In genomic region chr1:109112652-109113285, GRCh38 we compare ENCODE assay signal across 8 cellular contexts. TPM values are rescaled to one million over a fixed set of nuclear protein-coding genes. Genes with fewer than 3 reads are reported as not detected.
DNase-seq lines count a peak whose midpoint lies in the region; ATAC-seq and TF ChIP-seq lines count a peak whose summit lies in the region.

No MANE protein-coding gene starts in this region.

- intact Hi-C loops in Caco-2 (cut with micrococcal nuclease; ENCODE audit: unreplicated experiment): loop anchor here (1.0 to 2.0 kb wide), 4 partner anchors 23 to 81 kb away; no protein-coding TSS in a partner anchor

- no peak overlapping the region for H3K27ac ChIP-seq in Karpas-422 (ENCODE audit: low read length)

- no peaks in the 10 kb centered on the region for H3K27me3 Mint-ChIP-seq in Caco-2 (ENCODE audit: insufficient read depth, unreplicated experiment)
- no peaks in the 10 kb centered on the region for H3K27me3 Mint-ChIP-seq in activated T-helper 17 cell treated with anti-CD3 and anti-CD28 coated beads, Interleukin-2, amount 50 U/mL, for 72 hours
- peaks cover 71% of the 10 kb centered on the region for H3K27me3 Mint-ChIP-seq in nephron (ENCODE audit: low read depth)
- peaks cover 20 to 33% of the 10 kb centered on the region in 2 donors for H3K27me3 Mint-ChIP-seq in stimulated activated naive B cell treated with anti-CD40 and anti-IgM and Interleukin-4, amounts not matched to agents 10 μg/mL and 1 μg/mL and 100 μg/mL, for 72 hours

- POLR2A ChIA-PET in Caco-2 (lab: Charles Lee): no interaction called here

- H3K9me3 Mint-ChIP-seq in Caco-2 (ENCODE audit: unreplicated experiment): no peaks in the 10 kb centered on the region
- no peaks in the 10 kb centered on the region for H3K9me3 Mint-ChIP-seq in activated T-helper 17 cell treated with anti-CD3 and anti-CD28 coated beads, Interleukin-2, amount 50 U/mL, for 72 hours
- no peaks in the 10 kb centered on the region for H3K9me3 Mint-ChIP-seq in nephron
- no peaks in the 10 kb centered on the region for H3K9me3 Mint-ChIP-seq in stimulated activated naive B cell treated with anti-CD40 and anti-IgM and Interleukin-4, amounts not matched to agents 10 μg/mL and 1 μg/mL and 100 μg/mL, for 72 hours

- H3K4me1 ChIP-seq in Caco-2 (no peaks in the 10 kb centered on the region; the same call in 1 of the 2 replicates), Karpas-422 (ENCODE audit: low read length) (peaks cover 20% of the 10 kb centered on the region)

- H2AFZ ChIP-seq in Karpas-422 (ENCODE audit: low read length): no peak overlapping the region

- peak overlapping the region; percentile 16 for H3K27ac Mint-ChIP-seq in Caco-2 (ENCODE audit: unreplicated experiment)
- H3K27ac Mint-ChIP-seq in activated T-helper 17 cell treated with anti-CD3 and anti-CD28 coated beads, Interleukin-2, amount 50 U/mL, for 72 hours: peak overlapping the region; percentile 72
- H3K27ac Mint-ChIP-seq in nephron: no peak overlapping the region
- H3K27ac Mint-ChIP-seq in stimulated activated naive B cell treated with anti-CD40 and anti-IgM and Interleukin-4, amounts not matched to agents 10 μg/mL and 1 μg/mL and 100 μg/mL, for 72 hours: peak overlapping the region; percentile 92

- peak overlapping the region; percentile 39 for H3K4me3 Mint-ChIP-seq in Caco-2 (ENCODE audit: unreplicated experiment)
- H3K4me3 Mint-ChIP-seq in activated T-helper 17 cell treated with anti-CD3 and anti-CD28 coated beads, Interleukin-2, amount 50 U/mL, for 72 hours: peak overlapping the region; percentile 83
- H3K4me3 Mint-ChIP-seq in nephron: peak overlapping the region; percentile 79 to 80 (median 80)
- peak overlapping the region; percentile 83 for H3K4me3 Mint-ChIP-seq in stimulated activated naive B cell treated with anti-CD40 and anti-IgM and Interleukin-4, amounts not matched to agents 10 μg/mL and 1 μg/mL and 100 μg/mL, for 72 hours

- H3K27me3 ChIP-seq in Caco-2 (replicated peaks; ENCODE audit: control insufficient read depth, insufficient read depth, low read length) (no peaks in the 10 kb centered on the region), Karpas-422 (ENCODE audit: low read length) (no peaks in the 10 kb centered on the region)

- BruUV-seq in Caco-2 (replicated peaks; lab: Mats Ljungman, UMichigan): no TSS peak

- H3K4me3 ChIP-seq in Caco-2 (ENCODE audit: low read depth, low read length): no peak overlapping the region
- H3K4me3 ChIP-seq in Karpas-422 (ENCODE audit: low read length): peak overlapping the region; percentile 26; the same call in 1 of the 2 replicates
- peak overlapping the region; percentile 26 for H3K4me3 ChIP-seq in fibroblast of pulmonary artery (replicated peaks; ENCODE audit: low read depth, low read length)

- H3K36me3 ChIP-seq in Caco-2 (ENCODE audit: control insufficient read depth, insufficient read depth, low read length): no peaks in the 10 kb centered on the region
- H3K36me3 ChIP-seq in Karpas-422 (ENCODE audit: insufficient read depth, low read length): no peaks in the 10 kb centered on the region

- CTCF ChIA-PET in Caco-2 (lab: Charles Lee): interaction anchor here (0.7 to 2.4 kb wide), 5 partner anchors 13 to 83 kb away, joined by 3 to 10 read pairs (median 6); no protein-coding TSS in a partner anchor

- H3K4me2 ChIP-seq in Karpas-422 (ENCODE audit: low read depth, low read length, poor library complexity, severe bottlenecking): peak overlapping the region; percentile 62

- DNase-seq in Caco-2 (peak; percentile 81 to 88), Karpas-422 (peak; percentile 93), RPMI7951 (ENCODE audit: low read depth) (peak; percentile 84), fibroblast of pulmonary artery (ENCODE audit: low read depth) (peak; percentile 92)
- peak; percentile 71 for DNase-seq in stimulated activated naive B cell treated with anti-CD40 and anti-IgM and Interleukin-4, amounts not matched to agents 10 μg/mL and 1 μg/mL and 100 μg/mL, for 72 hours

- TF ChIP-seq CTCF in Caco-2 (IDR thresholded peaks at IDR 0.05; ENCODE audit: insufficient read depth in 1 of 2, low read depth in 1 of 2, low read length in 1 of 2, severe bottlenecking in 1 of 2, unreplicated experiment in 1 of 2) (peak; percentile 61 to 76), fibroblast of pulmonary artery (IDR thresholded peaks at IDR 0.05; ENCODE audit: low read length, missing control alignments) (peak; percentile 98), nephron (IDR thresholded peaks at IDR 0.05; ENCODE audit: unreplicated experiment in 3 of 3) (peak; percentile 92 to 98 (median 97))

- H3K9me3 ChIP-seq in Caco-2: no peaks in the 10 kb centered on the region
- no peaks in the 10 kb centered on the region for H3K9me3 ChIP-seq in Karpas-422 (ENCODE audit: low read length)

- H4K20me1 ChIP-seq in Karpas-422 (ENCODE audit: insufficient read depth, low read depth, low read length): 0 out of 2 replicates have a peak, but pooled peaks cover 3% of the 10 kb centered on the region

- H3K36me3 Mint-ChIP-seq in Caco-2 (ENCODE audit: insufficient read depth, unreplicated experiment) (peaks cover 9% of the 10 kb centered on the region), nephron (ENCODE audit: low read depth) (no peaks in the 10 kb centered on the region)
- H3K36me3 Mint-ChIP-seq in activated T-helper 17 cell treated with anti-CD3 and anti-CD28 coated beads, Interleukin-2, amount 50 U/mL, for 72 hours (ENCODE audit: low read depth): peaks cover 14% of the 10 kb centered on the region
- H3K36me3 Mint-ChIP-seq in stimulated activated naive B cell treated with anti-CD40 and anti-IgM and Interleukin-4, amounts not matched to agents 10 μg/mL and 1 μg/mL and 100 μg/mL, for 72 hours: no peaks in the 10 kb centered on the region

- no peaks in the 10 kb centered on the region for H3K9me2 ChIP-seq in Karpas-422 (replicated peaks; ENCODE audit: insufficient read depth, low read length)

- H3K4me1 Mint-ChIP-seq in Caco-2 (ENCODE audit: low read depth, unreplicated experiment): no peaks in the 10 kb centered on the region
- H3K4me1 Mint-ChIP-seq in activated T-helper 17 cell treated with anti-CD3 and anti-CD28 coated beads, Interleukin-2, amount 50 U/mL, for 72 hours: peaks cover 24% of the 10 kb centered on the region
- H3K4me1 Mint-ChIP-seq in nephron: peaks cover 11% of the 10 kb centered on the region
- peaks cover 26 to 32% of the 10 kb centered on the region in 2 donors for H3K4me1 Mint-ChIP-seq in stimulated activated naive B cell treated with anti-CD40 and anti-IgM and Interleukin-4, amounts not matched to agents 10 μg/mL and 1 μg/mL and 100 μg/mL, for 72 hours

- peak; percentile 70 for ATAC-seq in GM21515 (IDR thresholded peaks at IDR 0.05; ENCODE audit: unreplicated experiment)
- peak; percentile 58 for ATAC-seq in activated T-helper 17 cell treated with anti-CD3 and anti-CD28 coated beads, Interleukin-2, amount 50 U/mL, for 72 hours (replicated peaks)
- ATAC-seq in stimulated activated naive B cell treated with anti-CD40 and anti-IgM and Interleukin-4, amounts not matched to agents 10 μg/mL and 1 μg/mL and 100 μg/mL, for 72 hours (replicated peaks): peak; percentile 69 to 72

- H3K79me2 ChIP-seq in Karpas-422 (ENCODE audit: low read length): no peaks in the 10 kb centered on the region

- peak overlapping the region; percentile 23; the same call in 1 of the 2 replicates for H3K9ac ChIP-seq in Karpas-422 (ENCODE audit: low read length)

RNA-seq across cellular contexts. Expression of gene ELAPOR1, which starts 1.1 kb away (rescaled TPM):
- 0.75 and 1.6 TPM in 2 replicates for total RNA-seq in Caco-2 (2022)
- 0.22 and 4.7 TPM in 2 replicates for total RNA-seq in Karpas-422 (2014; rRNA removed; shearing (Covaris generic); ENCODE audit: low replicate concordance)
- total RNA-seq in RPMI7951 (2014; rRNA removed; shearing (Covaris generic)): 0.29 and 0.36 TPM in 2 replicates
- total RNA-seq in activated T-helper 17 cell treated with anti-CD3 and anti-CD28 coated beads, Interleukin-2, amount 50 U/mL, for 72 hours: 10 to 100 TPM in 1 of 2 donors, 1 to 10 TPM in 1; 3.9 to 33.3 TPM

RNA-seq across cellular contexts. Expression of gene TMEM167B, which starts 22.2 kb away (rescaled TPM):
- 21.8 and 23.5 TPM in 2 replicates for total RNA-seq in Caco-2 (2022)
- total RNA-seq in Karpas-422 (2014; rRNA removed; shearing (Covaris generic); ENCODE audit: low replicate concordance): 11.1 and 18.7 TPM in 2 replicates
- 25.8 and 26.3 TPM in 2 replicates for total RNA-seq in RPMI7951 (2014; rRNA removed; shearing (Covaris generic))
- total RNA-seq in activated T-helper 17 cell treated with anti-CD3 and anti-CD28 coated beads, Interleukin-2, amount 50 U/mL, for 72 hours: 10 to 100 TPM; 26.8 to 51.9 TPM

RNA-seq across cellular contexts. Expression of gene TAF13, which starts 37.0 kb away (rescaled TPM):
- 21.9 and 25.1 TPM in 2 replicates for total RNA-seq in Caco-2 (2022)
- total RNA-seq in Karpas-422 (2014; rRNA removed; shearing (Covaris generic); ENCODE audit: low replicate concordance): 7.9 and 17.8 TPM in 2 replicates
- 55.9 and 80.2 TPM in 2 replicates for total RNA-seq in RPMI7951 (2014; rRNA removed; shearing (Covaris generic))
- 10 to 100 TPM; 18.3 to 27.4 TPM for total RNA-seq in activated T-helper 17 cell treated with anti-CD3 and anti-CD28 coated beads, Interleukin-2, amount 50 U/mL, for 72 hours

Comparison
In these comparisons a context has a peak if more than half of its experiments do, and no peak if none do; other contexts are left out.
1. H3K27ac Mint-ChIP-seq: peak in Caco-2 (single experiment), activated T-helper 17 cell treated with anti-CD3 and anti-CD28 coated beads, Interleukin-2, amount 50 U/mL, for 72 hours (single experiment) and stimulated activated naive B cell treated with anti-CD40 and anti-IgM and Interleukin-4, amounts not matched to agents 10 μg/mL and 1 μg/mL and 100 μg/mL, for 72 hours (single experiment); none in nephron (0 of 3).
2. Peak in every context shown above with its lines, with median percentiles within 50 percentile points of each other: DNase-seq, H3K4me3 Mint-ChIP-seq, CTCF ChIP-seq and ATAC-seq.